ENCODE assay signal across 8 cellular contexts in genomic region chr5:59275537-59276276, GRCh38.
DNase-seq lines count a peak whose midpoint lies in the region; ATAC-seq and TF ChIP-seq lines count a peak whose summit lies in the region.

No MANE protein-coding gene starts in this region.

- ATAC-seq in GM19023 (IDR thresholded peaks at IDR 0.05; ENCODE audit: unreplicated experiment) = no peak

- H3K27ac ChIP-seq in iPS-18a (ENCODE audit: low read length) = no peak overlapping the region

- no peaks in the 10 kb centered on the region for H3K27me3 ChIP-seq in iPS-18a (ENCODE audit: control insufficient read depth, insufficient read depth, low read length)

- H3K4me3 ChIP-seq in astrocyte of the cerebellum (ENCODE audit: low read depth, low read length) = peak overlapping the region; percentile 42
- peak overlapping the region; percentile 60 for H3K4me3 ChIP-seq in iPS-18a (ENCODE audit: low read length)

- peak overlapping the region; percentile 14 for H3K9ac ChIP-seq in iPS-18a (ENCODE audit: low read length)

- no peak for DNase-seq in activated naive CD4-positive, alpha-beta T cell treated with anti-CD3 and anti-CD28 coated beads for 36 hours
- no peak for DNase-seq in activated naive CD4-positive, alpha-beta T cell (lab: John Stamatoyannopoulos, UW)
- peak; percentile 34 for DNase-seq in astrocyte of the cerebellum (ENCODE audit: low read depth)
- DNase-seq in renal cortical epithelial cell (ENCODE audit: low read depth) = peak; percentile 81
- DNase-seq in NCI-H226 = no peak
- DNase-seq in NCI-H345 (lab: John Stamatoyannopoulos, UW) = no peak

- no peaks in the 10 kb centered on the region for H3K9me3 Mint-ChIP-seq in activated naive CD4-positive, alpha-beta T cell treated with anti-CD3 and anti-CD28 coated beads for 36 hours

- peaks cover 13% of the 10 kb centered on the region for H3K4me1 ChIP-seq in iPS-18a (ENCODE audit: control insufficient read depth, low read depth, low read length)

- CTCF ChIA-PET in activated naive CD4-positive, alpha-beta T cell treated with anti-CD3 and anti-CD28 coated beads for 36 hours (lab: Charles Lee) = interaction anchor here (0.6 kb wide), 1 partner anchor 200 kb away, joined by 3 read pairs; no protein-coding TSS in a partner anchor

- peak overlapping the region; percentile 60 for H3K4me3 Mint-ChIP-seq in activated naive CD4-positive, alpha-beta T cell treated with anti-CD3 and anti-CD28 coated beads for 36 hours

- H3K27me3 Mint-ChIP-seq in activated naive CD4-positive, alpha-beta T cell treated with anti-CD3 and anti-CD28 coated beads for 36 hours (ENCODE audit: low read depth) = peaks cover 16% of the 10 kb centered on the region

- H3K9me3 ChIP-seq in iPS-18a (ENCODE audit: control insufficient read depth, low read depth, low read length) = no peaks in the 10 kb centered on the region

- no peak overlapping the region for H3K27ac Mint-ChIP-seq in activated naive CD4-positive, alpha-beta T cell treated with anti-CD3 and anti-CD28 coated beads for 36 hours

- peaks cover 10% of the 10 kb centered on the region for H3K4me1 Mint-ChIP-seq in activated naive CD4-positive, alpha-beta T cell treated with anti-CD3 and anti-CD28 coated beads for 36 hours (ENCODE audit: low read depth)

- in situ Hi-C loops in astrocyte of the cerebellum (cut with HindIII; ENCODE audit: low sequenced_read_pairs) = no loop called here

- no peak for TF ChIP-seq CTCF in astrocyte of the cerebellum (IDR thresholded peaks at IDR 0.05; ENCODE audit: low read depth, low read length, missing control alignments)

- H3K36me3 Mint-ChIP-seq in activated naive CD4-positive, alpha-beta T cell treated with anti-CD3 and anti-CD28 coated beads for 36 hours (ENCODE audit: low read depth) = no peaks in the 10 kb centered on the region

- no peaks in the 10 kb centered on the region for H3K36me3 ChIP-seq in iPS-18a (ENCODE audit: control insufficient read depth, low read depth, low read length)

- intact Hi-C loops in activated naive CD4-positive, alpha-beta T cell treated with anti-CD3 and anti-CD28 coated beads for 36 hours (cut with micrococcal nuclease) = no loop called here

Comparison
In these comparisons a context has a peak if more than half of its experiments do, and no peak if none do; other contexts are left out.
1. DNase-seq: peak in astrocyte of the cerebellum (single experiment) and renal cortical epithelial cell (single experiment); none in activated naive CD4-positive, alpha-beta T cell treated with anti-CD3 and anti-CD28 coated beads for 36 hours (single experiment), activated naive CD4-positive, alpha-beta T cell (0 of 4), NCI-H226 (single experiment) and NCI-H345 (single experiment).